1 cellular context compared by ENCODE assay signal in genomic region chr3:18445421-18446066, GRCh38.
TF ChIP-seq lines count a peak whose summit lies in the region.

No MANE protein-coding gene starts in this region.

TF ChIP-seq in HEK293, 187 proteins besides CTCF, POLR2A, EP300 and RAD21 (continued from another document and continues in another):
- TF ChIP-seq PRDM2 (tag by site-specific recombination; IDR thresholded peaks at IDR 0.05; ENCODE audit: borderline replicate concordance) = no peak
- peak; percentile 83 for TF ChIP-seq ZFHX2 (tag by site-specific recombination; conservative IDR thresholded peaks at IDR 0.05)
- no peak for TF ChIP-seq ZIC2 (tag by site-specific recombination; IDR thresholded peaks at IDR 0.05)
- no peak for TF ChIP-seq ZNF174 (tag by site-specific recombination; IDR thresholded peaks at IDR 0.05)
- TF ChIP-seq ZBTB10 (tag by site-specific recombination; IDR thresholded peaks at IDR 0.05) = peak; percentile 95
- TF ChIP-seq ZNF148 (tag by site-specific recombination; IDR thresholded peaks at IDR 0.05; ENCODE audit: borderline replicate concordance) = no peak
- TF ChIP-seq ZNF530 (tag by site-specific recombination; IDR thresholded peaks at IDR 0.05; ENCODE audit: low read depth) = no peak
- TF ChIP-seq ZNF37A (tag by site-specific recombination; IDR thresholded peaks at IDR 0.05) = no peak
- no peak for TF ChIP-seq ZNF302 (tag by site-specific recombination; IDR thresholded peaks at IDR 0.05; ENCODE audit: low read depth)
- TF ChIP-seq ZNF791 (tag by site-specific recombination; IDR thresholded peaks at IDR 0.05) = no peak
- TF ChIP-seq ZNF426 (tag by site-specific recombination; IDR thresholded peaks at IDR 0.05) = no peak
- no peak for TF ChIP-seq ZFP41 (tag by site-specific recombination; IDR thresholded peaks at IDR 0.05; ENCODE audit: borderline replicate concordance)
- TF ChIP-seq ZNF112 (tag by site-specific recombination; IDR thresholded peaks at IDR 0.05) = no peak
- no peak for TF ChIP-seq ZNF280D (tag by site-specific recombination; IDR thresholded peaks at IDR 0.05)
- no peak for TF ChIP-seq ZNF626 (tag by site-specific recombination; IDR thresholded peaks at IDR 0.05)
- TF ChIP-seq ZNF529 (tag by site-specific recombination; IDR thresholded peaks at IDR 0.05; ENCODE audit: insufficient replicate concordance) = no peak
- peak; percentile 62 for TF ChIP-seq ZXDB (tag by site-specific recombination; IDR thresholded peaks at IDR 0.05)
- TF ChIP-seq KLF16 (tag by site-specific recombination; IDR thresholded peaks at IDR 0.05) = peak; percentile 48; the same call in 1 of the 2 replicates
- TF ChIP-seq GLI2 (tag by site-specific recombination; IDR thresholded peaks at IDR 0.05; ENCODE audit: borderline replicate concordance, low read depth) = no peak
- no peak for TF ChIP-seq ZNF521 (tag by site-specific recombination; IDR thresholded peaks at IDR 0.05)
- no peak for TF ChIP-seq ZNF518A (tag by site-specific recombination; conservative IDR thresholded peaks at IDR 0.05; ENCODE audit: low read depth)
- TF ChIP-seq ZNF121 (tag by site-specific recombination; IDR thresholded peaks at IDR 0.05) = no peak
- peak; percentile 85 for TF ChIP-seq ZNF335 (tag by site-specific recombination; conservative IDR thresholded peaks at IDR 0.05)
- TF ChIP-seq PRDM10 (tag by site-specific recombination; IDR thresholded peaks at IDR 0.05) = 0 out of 2 replicates have a peak, but pooled peaks have one; percentile 63
- no peak for TF ChIP-seq BCL6B (tag by site-specific recombination; IDR thresholded peaks at IDR 0.05)
- TF ChIP-seq ZBTB21 (tag by site-specific recombination; IDR thresholded peaks at IDR 0.05) = 0 out of 2 replicates have a peak, but pooled peaks have one; percentile 16
- no peak for TF ChIP-seq ZNF747 (tag by site-specific recombination; IDR thresholded peaks at IDR 0.05)
